1 cellular context compared by ENCODE assay signal in the genomic region with DNA sequence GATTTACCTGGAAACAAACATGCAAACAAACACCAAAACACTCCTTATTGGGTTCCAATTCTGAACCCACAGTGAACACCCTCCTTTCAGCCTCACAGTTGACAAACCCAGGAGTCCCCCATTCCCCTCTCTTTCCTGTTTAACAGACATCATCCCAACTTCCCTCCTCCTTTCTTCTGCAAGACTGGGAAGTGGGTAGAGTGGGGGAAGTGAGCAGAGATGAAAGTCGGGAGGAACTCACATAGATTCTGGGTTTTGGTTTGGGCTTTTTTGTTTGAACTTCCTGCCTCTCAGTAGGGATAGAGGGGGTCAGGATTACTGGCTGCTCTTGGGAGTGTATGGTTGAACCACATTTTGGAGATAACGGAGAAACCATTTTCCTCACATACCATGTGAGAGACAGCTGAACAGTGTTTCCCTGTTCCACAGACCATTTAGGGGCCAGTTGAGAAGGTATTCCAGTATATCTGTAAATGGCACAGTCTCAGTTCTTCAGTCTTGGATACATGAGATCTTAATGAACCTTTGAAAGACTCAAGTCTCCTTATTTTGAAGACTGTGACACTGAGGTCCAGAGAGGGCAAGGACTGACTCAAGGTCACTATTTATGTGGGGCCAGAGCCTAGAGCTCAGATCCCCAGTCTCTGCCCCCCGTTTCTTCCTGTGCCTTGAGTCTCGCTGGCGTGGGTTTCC.
TF ChIP-seq lines count a peak whose summit lies in the region.

No MANE protein-coding gene starts in this region.

TF ChIP-seq in K562, 482 proteins besides CTCF, POLR2A, EP300 and RAD21 (continued from another document):
- TF ChIP-seq, protein P1, sequence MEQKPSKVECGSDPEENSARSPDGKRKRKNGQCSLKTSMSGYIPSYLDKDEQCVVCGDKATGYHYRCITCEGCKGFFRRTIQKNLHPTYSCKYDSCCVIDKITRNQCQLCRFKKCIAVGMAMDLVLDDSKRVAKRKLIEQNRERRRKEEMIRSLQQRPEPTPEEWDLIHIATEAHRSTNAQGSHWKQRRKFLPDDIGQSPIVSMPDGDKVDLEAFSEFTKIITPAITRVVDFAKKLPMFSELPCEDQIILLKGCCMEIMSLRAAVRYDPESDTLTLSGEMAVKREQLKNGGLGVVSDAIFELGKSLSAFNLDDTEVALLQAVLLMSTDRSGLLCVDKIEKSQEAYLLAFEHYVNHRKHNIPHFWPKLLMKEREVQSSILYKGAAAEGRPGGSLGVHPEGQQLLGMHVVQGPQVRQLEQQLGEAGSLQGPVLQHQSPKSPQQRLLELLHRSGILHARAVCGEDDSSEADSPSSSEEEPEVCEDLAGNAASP (IDR thresholded peaks at IDR 0.05), result no peak
- TF ChIP-seq ZNF324 (CRISPR knock-in tag; IDR thresholded peaks at IDR 0.05) (no peak), SIN3A (IDR thresholded peaks at IDR 0.05; ENCODE audit: borderline replicate concordance in 2 of 2, control insufficient read depth in 1 of 2, low read depth in 2 of 2, low read length in 2 of 2) (no peak), PTRF (tag; IDR thresholded peaks at IDR 0.05) (peak; percentile 37; the same call in 1 of the 2 replicates), ZNF699 (CRISPR knock-in tag; IDR thresholded peaks at IDR 0.05; ENCODE audit: insufficient replicate concordance) (no peak)
